In genomic region chr2:151409601-151410484, GRCh38 we compare ENCODE assay signal across 1 cellular context.
TF ChIP-seq lines count a peak whose summit lies in the region.

Gene RIF1 (plus strand): TSS chr2:151409902. CDS start chr2:151410424, 522 bp downstream.

TF ChIP-seq in K562, 482 proteins besides CTCF, POLR2A, EP300 and RAD21 (continued from another document and continues in another):
- TF ChIP-seq CREB3L1 (IDR thresholded peaks at IDR 0.05; ENCODE audit: borderline replicate concordance, low read depth) (peak; percentile 55; the same call in 1 of the 2 replicates), XRCC3 (IDR thresholded peaks at IDR 0.05) (no peak), POLR2AphosphoS5 (IDR thresholded peaks at IDR 0.05; ENCODE audit: control insufficient read depth, insufficient read depth, low read depth, low read length) (peak; percentile 94), VEZF1 (CRISPR knock-in tag; IDR thresholded peaks at IDR 0.05) (peak; percentile 79; the same call in 1 of the 2 replicates), RBM25 (IDR thresholded peaks at IDR 0.05; ENCODE audit: low read depth, low read length, severe bottlenecking) (no peak), ELK1 (CRISPR knock-in tag; IDR thresholded peaks at IDR 0.05) (no peak), ZNF449 (CRISPR knock-in tag; IDR thresholded peaks at IDR 0.05) (no peak), JUNB (CRISPR knock-in tag; conservative IDR thresholded peaks at IDR 0.05) (no peak), SMAD1 (IDR thresholded peaks at IDR 0.05; ENCODE audit: low read depth, low read length, partially characterized antibody) (peak; percentile 80), PHTF2 (CRISPR knock-in tag; IDR thresholded peaks at IDR 0.05) (no peak), ZBTB34 (CRISPR knock-in tag; IDR thresholded peaks at IDR 0.05) (no peak), MTF1 (CRISPR knock-in tag; IDR thresholded peaks at IDR 0.05; ENCODE audit: borderline replicate concordance) (no peak), ATF4 (CRISPR knock-in tag; IDR thresholded peaks at IDR 0.05) (no peak), ATF1 (CRISPR knock-in tag; IDR thresholded peaks at IDR 0.05) (peak; percentile 28; the same call in 1 of the 2 replicates), ATF1 (tag; IDR thresholded peaks at IDR 0.05) (peak; percentile 88), RERE (CRISPR knock-in tag; IDR thresholded peaks at IDR 0.05; ENCODE audit: borderline replicate concordance) (peak; percentile 39; the same call in 1 of the 2 replicates), FOXP1 (CRISPR knock-in tag; IDR thresholded peaks at IDR 0.05) (peak; percentile 87), TFAP4 (CRISPR knock-in tag; IDR thresholded peaks at IDR 0.05; ENCODE audit: borderline replicate concordance) (peak; percentile 99), BRF2 (IDR thresholded peaks at IDR 0.05; ENCODE audit: borderline replicate concordance, insufficient read depth, insufficient read length) (no peak), SETDB1 (IDR thresholded peaks at IDR 0.05; ENCODE audit: low read length) (peak; percentile 67), TCFL5 (CRISPR knock-in tag; conservative IDR thresholded peaks at IDR 0.05) (no peak), DEAF1 (CRISPR knock-in tag; IDR thresholded peaks at IDR 0.05) (peak; percentile 51; the same call in 1 of the 2 replicates), MEF2D (tag; conservative IDR thresholded peaks at IDR 0.05; ENCODE audit: low read depth) (0 out of 2 replicates have a peak, but pooled peaks have one; percentile 16), JUND (IDR thresholded peaks at IDR 0.05; ENCODE audit: borderline replicate concordance, low read depth, low read length) (no peak), JUND (tag; IDR thresholded peaks at IDR 0.05; ENCODE audit: borderline replicate concordance, low read depth, low read length) (peak; percentile 76; the same call in 1 of the 3 replicates), TOE1 (IDR thresholded peaks at IDR 0.05; ENCODE audit: borderline replicate concordance) (peak; percentile 92), TOE1 (CRISPR knock-in tag; IDR thresholded peaks at IDR 0.05; ENCODE audit: borderline replicate concordance, low read depth) (peak; percentile 51; the same call in 1 of the 2 replicates), ZBTB49 (CRISPR knock-in tag; IDR thresholded peaks at IDR 0.05; ENCODE audit: borderline replicate concordance) (no peak), SUPT5H (IDR thresholded peaks at IDR 0.05) (peak; percentile 93)
